ENCODE assay signal across 8 cellular contexts in the genomic region with DNA sequence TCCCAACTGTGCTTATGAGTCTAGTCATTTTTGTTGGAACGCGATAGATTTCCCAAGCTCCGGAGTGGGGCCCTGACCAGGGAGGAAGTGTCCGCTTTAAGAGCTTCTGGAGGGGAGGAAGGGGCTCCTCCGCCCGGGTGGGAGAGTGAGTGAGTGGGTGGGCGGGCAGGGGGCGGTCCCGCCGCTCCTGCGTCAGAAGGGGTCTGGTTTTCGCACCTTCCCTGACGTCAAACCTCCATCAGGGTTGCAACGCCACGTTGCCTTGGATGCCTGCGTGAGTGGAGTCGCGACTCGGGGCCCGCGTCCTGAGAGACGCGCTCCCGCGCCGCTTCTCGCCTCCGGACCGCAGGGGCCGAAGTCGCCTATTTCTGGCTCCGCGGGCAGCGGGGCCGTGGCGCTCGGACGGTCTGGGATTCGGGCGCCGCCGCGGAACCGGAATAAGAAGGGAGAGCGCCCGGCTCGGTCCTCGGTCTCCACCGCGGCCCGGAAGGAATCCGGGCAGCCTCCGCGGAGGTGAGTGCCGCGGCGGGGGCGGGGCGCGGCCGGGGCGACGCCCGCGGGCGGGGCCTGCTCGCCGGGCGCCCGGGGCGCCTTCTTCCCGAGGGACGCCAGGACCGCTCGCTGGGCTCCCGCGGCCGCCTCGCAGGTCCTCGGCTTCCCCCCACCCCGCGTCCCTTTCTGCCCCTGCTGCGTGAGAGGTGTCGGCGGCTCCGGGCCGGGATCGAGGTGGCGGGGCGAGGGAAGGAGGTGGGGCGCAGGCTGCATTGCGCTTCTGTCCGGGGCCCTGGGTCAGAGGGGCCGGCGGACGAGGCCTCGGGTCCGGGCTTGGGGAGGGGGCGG. TPM values are rescaled to one million over a fixed set of nuclear protein-coding genes. Genes with fewer than 3 reads are reported as not detected.
A peak's percentile ranks its signal among the peaks of the same experiment; 100 is the strongest.
DNase-seq lines count a peak whose midpoint lies in the region; ATAC-seq and TF ChIP-seq lines count a peak whose summit lies in the region.

ZDBF2 (plus strand) TSS at position 230 of the 840 bp plus-strand sequence. CDS start 7,187 bp downstream, outside the sequence.

- H2AFZ ChIP-seq in mammary epithelial cell (ENCODE audit: low read depth, low read length) (peak within 1 kb of the TSS; percentile 91), smooth muscle cell (ENCODE audit: low read depth) (peak within 1 kb of the TSS; percentile 84)

- intact Hi-C loops in mammary epithelial cell (cut with micrococcal nuclease), result no loop called here

- in situ Hi-C loops in mammary epithelial cell (cut with MboI; ENCODE audit: low sequenced_read_pairs in 2 of 2), result no loop called here

- H3K4me3 ChIP-seq in HUES6 (ENCODE audit: low read depth, low read length) (peak within 1 kb of the TSS; percentile 76), mammary epithelial cell (replicated peaks in 1 of 3; ENCODE audit: insufficient read depth in 1 of 3, low read depth in 2 of 3, low read length in 3 of 3) (peak within 1 kb of the TSS; percentile 69 to 79 (median 78)), smooth muscle cell (peak within 1 kb of the TSS; percentile 77)

- H3K9me3 Mint-ChIP-seq in immature natural killer cell, result peaks cover 0 to 5% (median 0%) of the 10 kb centered on the region in 6 donors

- no peaks in the 10 kb centered on the region for H3K36me3 Mint-ChIP-seq in immature natural killer cell

- H3K27me3 Mint-ChIP-seq in immature natural killer cell (ENCODE audit: low read depth in 3 of 3), result peaks cover 16 to 35% (median 16%) of the 10 kb centered on the region in 3 donors

- H3K27me3 ChIP-seq in HUES6 (ENCODE audit: control insufficient read depth, insufficient read depth, low read length) (peaks cover 49% of the 10 kb centered on the region), mammary epithelial cell (ENCODE audit: insufficient read depth, low read length) (peaks cover 4% of the 10 kb centered on the region), smooth muscle cell (ENCODE audit: low read depth) (peaks cover 77% of the 10 kb centered on the region)

- H3K36me3 ChIP-seq in HUES6 (ENCODE audit: control insufficient read depth, insufficient read depth, low read length), result no peaks in the 10 kb centered on the region
- no peaks in the 10 kb centered on the region for H3K36me3 ChIP-seq in mammary epithelial cell (ENCODE audit: insufficient read depth, low read length)
- H3K36me3 ChIP-seq in smooth muscle cell (ENCODE audit: low read depth), result no peaks in the 10 kb centered on the region

- H3K4me1 Mint-ChIP-seq in immature natural killer cell, result peaks cover 16 to 22% of the 10 kb centered on the region in 2 donors

- no peaks in the 10 kb centered on the region for H3F3A ChIP-seq in smooth muscle cell (ENCODE audit: low read depth)

- BruUV-seq in mammary epithelial cell (replicated peaks; lab: Mats Ljungman, UMichigan), result TSS peak; percentile 67

- H3K27ac ChIP-seq in HUES6 (ENCODE audit: low read depth, low read length) (no peak within 1 kb of the TSS), mammary epithelial cell (ENCODE audit: insufficient read depth, low read depth, low read length) (peak within 1 kb of the TSS; percentile 69), smooth muscle cell (ENCODE audit: low read depth) (peak within 1 kb of the TSS; percentile 81)

- dilution Hi-C loops in mammary epithelial cell (cut with HindIII; ENCODE audit: low sequenced_read_pairs), result loop anchor here (5.0 kb wide), 1 partner anchor 42 kb away; no protein-coding TSS in a partner anchor

- CTCF ChIA-PET in mammary epithelial cell (lab: Charles Lee; ENCODE audit: low non-redundant PET), result no interaction called here

- H3K4me1 ChIP-seq in HUES6 (ENCODE audit: control insufficient read depth, insufficient read depth, low read length) (peaks cover 17% of the 10 kb centered on the region; the same call in 1 of the 2 replicates), mammary epithelial cell (ENCODE audit: insufficient read depth, low read length) (no peaks in the 10 kb centered on the region), smooth muscle cell (ENCODE audit: low read depth) (peaks cover 13% of the 10 kb centered on the region)

- H3K9ac ChIP-seq in HUES6 (ENCODE audit: low read length) (peak within 1 kb of the TSS; percentile 73), mammary epithelial cell (ENCODE audit: insufficient read depth, low read length) (peak within 1 kb of the TSS; percentile 54), smooth muscle cell (ENCODE audit: low read depth) (peak within 1 kb of the TSS; percentile 94)

- H4K20me1 ChIP-seq in mammary epithelial cell (ENCODE audit: insufficient read depth, low read length) (no peaks in the 10 kb centered on the region), smooth muscle cell (ENCODE audit: low read depth) (peaks cover 31% of the 10 kb centered on the region)

- TF ChIP-seq CTCF in mammary epithelial cell (conservative IDR thresholded peaks at IDR 0.05 in 1 of 2, IDR thresholded peaks at IDR 0.05 in 1 of 2; ENCODE audit: extremely low read depth in 1 of 2, insufficient read depth in 1 of 2, low read depth in 1 of 2, low read length in 2 of 2), result no peak
- no peak for TF ChIP-seq CTCF in smooth muscle cell (IDR thresholded peaks at IDR 0.05; ENCODE audit: borderline replicate concordance, insufficient read depth, poor library complexity, severe bottlenecking)

- H3K4me2 ChIP-seq in mammary epithelial cell (ENCODE audit: insufficient read depth, low read depth, low read length), result peak within 1 kb of the TSS; percentile 85
- H3K4me2 ChIP-seq in smooth muscle cell, result peak within 1 kb of the TSS; percentile 96

- H3K27ac Mint-ChIP-seq in immature natural killer cell, result peak within 1 kb of the TSS in 5 of 6 donors; percentile 65 to 91 (median 85)

- no peaks in the 10 kb centered on the region for H3K9me3 ChIP-seq in HUES6 (ENCODE audit: control insufficient read depth, insufficient read depth, low read depth, low read length)
- no peaks in the 10 kb centered on the region for H3K9me3 ChIP-seq in mammary epithelial cell (replicated peaks; ENCODE audit: insufficient read depth, low read length)
- no peaks in the 10 kb centered on the region for H3K9me3 ChIP-seq in smooth muscle cell (replicated peaks; ENCODE audit: low read depth)

- 23% methylated on average over 6 of the region's 99 CpGs for WGBS in mammary epithelial cell (ENCODE audit: low coverage, missing lambda C conversion rate)
- 0% methylated on average over 58 of the region's 99 CpGs for WGBS in smooth muscle cell (ENCODE audit: low lambda C conversion rate)

- H3K4me3 Mint-ChIP-seq in immature natural killer cell, result peak within 1 kb of the TSS; percentile 82 to 90 (median 84)

- peak; percentile 49 for DNase-seq in ELR (ENCODE audit: low read depth)
- peak; percentile 48 for DNase-seq in T1000 (lab: John Stamatoyannopoulos, UW)
- DNase-seq in mammary epithelial cell, result peak; percentile 49
- DNase-seq in immature natural killer cell, result peak; percentile 44 to 57 (median 49)
- DNase-seq in smooth muscle cell (lab: John Stamatoyannopoulos, UW; ENCODE audit: unreplicated experiment), result peak; percentile 29
- no peak for DNase-seq in amniotic stem cell (lab: John Stamatoyannopoulos, UW)

- H3K79me2 ChIP-seq in mammary epithelial cell (ENCODE audit: insufficient read depth, low read length) (peaks cover 18% of the 10 kb centered on the region), smooth muscle cell (ENCODE audit: low read depth) (peaks cover 12% of the 10 kb centered on the region)

- ATAC-seq in GM21423 (IDR thresholded peaks at IDR 0.05; ENCODE audit: unreplicated experiment), result peak; percentile 87

RNA-seq across cellular contexts. Expression of gene ZDBF2, which starts in this region (rescaled TPM):
- total RNA-seq in mammary epithelial cell, result 10 to 100 TPM; 11.0 to 13.3 TPM
- polyA plus RNA-seq in mammary epithelial cell, result 1.5 TPM
- polyA minus RNA-seq in mammary epithelial cell, result 3.7 TPM
- 1 to 10 TPM in 1 of 3 donors, under 1 TPM in 2; 0.04 to 1.3 (median 0.77) TPM for polyA plus RNA-seq in immature natural killer cell
- total RNA-seq in smooth muscle cell, result 22.7 and 29.4 TPM in 2 replicates
- polyA plus RNA-seq in smooth muscle cell, result 2.8 TPM in 2 replicates
